24 cellular contexts compared by ENCODE assay signal in genomic region chr2:130345091-130345490, GRCh38. TPM values are rescaled to one million over a fixed set of nuclear protein-coding genes. Genes with fewer than 3 reads are reported as not detected.
DNase-seq lines count a peak whose midpoint lies in the region; ATAC-seq and TF ChIP-seq lines count a peak whose summit lies in the region.
"Had no signal": no experiment of that assay in that cellular context is flagged by ENCODE, and none has a peak within 500 bp of the region (broad histone marks: within the 10 kb centered on the region; RNA-seq: fewer than 3 reads in every experiment).

No MANE protein-coding gene starts in this region.

- no peak for ATAC-seq in DND-41 (ENCODE audit: insufficient read depth, low read depth)
- ATAC-seq in natural killer cell treated with Interleukin-12 subunit alpha and Interleukin-12 subunit beta and Interleukin-15 and Interleukin-18, amount 100 ng/mL, for 72 hours: no peak
- ATAC-seq: foreskin keratinocyte had no signal

- no peaks in the 10 kb centered on the region for H3K27me3 Mint-ChIP-seq in T-helper 2 cell treated with Interferon-gamma antibody and Interleukin-4, amounts not matched to agents 5 μg/mL and 100 μg/mL, for 36 hours (ENCODE audit: low read depth)
- H3K27me3 Mint-ChIP-seq in activated T-helper 1 cell treated with anti-CD3 and anti-CD28 coated beads, Interleukin-12 subunit alpha, Interleukin-12 subunit beta, Interleukin-2, Interleukin-4 antibody, amounts not matched to agents 30 ng/mL and 10 ng/mL and 1 ng/mL, durations not matched to agents 14 hours and 24 hours and 36 hours (ENCODE audit: insufficient read depth): no peaks in the 10 kb centered on the region
- H3K27me3 Mint-ChIP-seq in natural killer cell treated with Interleukin-12 subunit alpha and Interleukin-12 subunit beta and Interleukin-15 and Interleukin-18, amount 100 ng/mL, for 72 hours: no peaks in the 10 kb centered on the region
- H3K27me3 Mint-ChIP-seq: activated naive CD8-positive, alpha-beta T cell treated with anti-CD3 and anti-CD28 coated beads, Interleukin-2, amount 10 ng/mL, durations not matched to agents 7 days and 5 days had no signal

- no peak overlapping the region for H3K27ac ChIP-seq in DND-41 (ENCODE audit: low read length)
- H3K27ac ChIP-seq: foreskin keratinocyte, hepatocyte, thyroid gland had no signal

- H3K27me3 ChIP-seq in DND-41 (ENCODE audit: insufficient read depth, low read length, poor library complexity): no peaks in the 10 kb centered on the region
- H3K27me3 ChIP-seq: foreskin keratinocyte, hepatocyte, thyroid gland had no signal

- H3K4me3 ChIP-seq in DND-41 (ENCODE audit: low read depth in 1 of 2, low read length in 2 of 2): no peak overlapping the region
- H3K4me3 ChIP-seq: hepatocyte, thyroid gland had no signal

- H4K20me1 ChIP-seq in DND-41 (ENCODE audit: insufficient read depth, low read length): peaks cover 25% of the 10 kb centered on the region

- no peak for DNase-seq in T-helper 2 cell treated with Interferon-gamma antibody and Interleukin-4, amounts not matched to agents 5 μg/mL and 100 μg/mL, for 36 hours (ENCODE audit: low spot score)
- no peak for DNase-seq in T-helper 2 cell
- DNase-seq in DND-41: no peak
- DNase-seq in activated T-helper 1 cell treated with anti-CD3 and anti-CD28 coated beads, Interleukin-12 subunit alpha, Interleukin-12 subunit beta, Interleukin-2, Interleukin-4 antibody, amounts not matched to agents 30 ng/mL and 10 ng/mL and 1 ng/mL, durations not matched to agents 14 hours and 24 hours and 36 hours (ENCODE audit: low spot score): no peak
- DNase-seq in natural killer cell treated with Interleukin-12 subunit alpha and Interleukin-12 subunit beta and Interleukin-15 and Interleukin-18, amount 100 ng/mL, for 72 hours (ENCODE audit: low spot score): no peak
- DNase-seq in SIG-M5 (lab: John Stamatoyannopoulos, UW): no peak
- no peak for DNase-seq in HuH-7.5 (ENCODE audit: low spot score)
- no peak for DNase-seq in amniotic stem cell (lab: John Stamatoyannopoulos, UW)
- DNase-seq: 8988T; activated CD8-positive, alpha-beta memory T cell treated with anti-CD3 and anti-CD28 coated beads, Interleukin-2, amount 50 U/mL, for 48 hours; activated naive CD8-positive, alpha-beta T cell treated with anti-CD3 and anti-CD28 coated beads, Interleukin-2, amount 10 ng/mL, durations not matched to agents 7 days and 5 days; AML-193; Caco-2; effector CD4-positive, alpha-beta T cell; foreskin keratinocyte; NCI-H1694; NCI-H2171; nucleus accumbens; RPMI8226; SK-N-SH; small intestine; stimulated activated naive CD4-positive, alpha-beta T cell; thyroid gland had no signal

- H2AFZ ChIP-seq in DND-41 (ENCODE audit: low read depth, low read length): no peak overlapping the region
- H2AFZ ChIP-seq: hepatocyte had no signal

- no peaks in the 10 kb centered on the region for H3K9me3 Mint-ChIP-seq in T-helper 2 cell treated with Interferon-gamma antibody and Interleukin-4, amounts not matched to agents 5 μg/mL and 100 μg/mL, for 36 hours
- no peaks in the 10 kb centered on the region for H3K9me3 Mint-ChIP-seq in activated T-helper 1 cell treated with anti-CD3 and anti-CD28 coated beads, Interleukin-12 subunit alpha, Interleukin-12 subunit beta, Interleukin-2, Interleukin-4 antibody, amounts not matched to agents 30 ng/mL and 10 ng/mL and 1 ng/mL, durations not matched to agents 14 hours and 24 hours and 36 hours
- no peaks in the 10 kb centered on the region for H3K9me3 Mint-ChIP-seq in natural killer cell treated with Interleukin-12 subunit alpha and Interleukin-12 subunit beta and Interleukin-15 and Interleukin-18, amount 100 ng/mL, for 72 hours
- H3K9me3 Mint-ChIP-seq: activated naive CD8-positive, alpha-beta T cell treated with anti-CD3 and anti-CD28 coated beads, Interleukin-2, amount 10 ng/mL, durations not matched to agents 7 days and 5 days had no signal

- H3K79me2 ChIP-seq in DND-41 (ENCODE audit: insufficient read depth, low read length): peaks cover 36% of the 10 kb centered on the region

- peaks cover 55% of the 10 kb centered on the region for H3K36me3 ChIP-seq in DND-41 (ENCODE audit: insufficient read depth, low read length)

- TF ChIP-seq CTCF in DND-41 (IDR thresholded peaks at IDR 0.05; ENCODE audit: borderline replicate concordance, extremely low read depth, low read length, poor library complexity, severe bottlenecking): no peak

- H3K36me3 Mint-ChIP-seq in T-helper 2 cell treated with Interferon-gamma antibody and Interleukin-4, amounts not matched to agents 5 μg/mL and 100 μg/mL, for 36 hours (ENCODE audit: low read depth): peaks cover 60% of the 10 kb centered on the region
- peaks cover 44% of the 10 kb centered on the region for H3K36me3 Mint-ChIP-seq in activated T-helper 1 cell treated with anti-CD3 and anti-CD28 coated beads, Interleukin-12 subunit alpha, Interleukin-12 subunit beta, Interleukin-2, Interleukin-4 antibody, amounts not matched to agents 30 ng/mL and 10 ng/mL and 1 ng/mL, durations not matched to agents 14 hours and 24 hours and 36 hours (ENCODE audit: low read depth)
- H3K36me3 Mint-ChIP-seq in natural killer cell treated with Interleukin-12 subunit alpha and Interleukin-12 subunit beta and Interleukin-15 and Interleukin-18, amount 100 ng/mL, for 72 hours: peaks cover 18% of the 10 kb centered on the region

- H3K4me1 ChIP-seq in DND-41 (ENCODE audit: insufficient read depth, low read length): peaks cover 35% of the 10 kb centered on the region
- H3K4me1 ChIP-seq: foreskin keratinocyte had no signal

- peaks cover 16% of the 10 kb centered on the region for H3K4me1 Mint-ChIP-seq in T-helper 2 cell treated with Interferon-gamma antibody and Interleukin-4, amounts not matched to agents 5 μg/mL and 100 μg/mL, for 36 hours (ENCODE audit: low read depth)
- H3K4me1 Mint-ChIP-seq in activated T-helper 1 cell treated with anti-CD3 and anti-CD28 coated beads, Interleukin-12 subunit alpha, Interleukin-12 subunit beta, Interleukin-2, Interleukin-4 antibody, amounts not matched to agents 30 ng/mL and 10 ng/mL and 1 ng/mL, durations not matched to agents 14 hours and 24 hours and 36 hours (ENCODE audit: low read depth): peaks cover 19% of the 10 kb centered on the region
- H3K4me1 Mint-ChIP-seq in natural killer cell treated with Interleukin-12 subunit alpha and Interleukin-12 subunit beta and Interleukin-15 and Interleukin-18, amount 100 ng/mL, for 72 hours (ENCODE audit: low read depth in 2 of 2): peaks cover 20 to 28% of the 10 kb centered on the region in 2 donors

- H3K9ac ChIP-seq in DND-41 (ENCODE audit: low read depth, low read length): no peak overlapping the region
- H3K9ac ChIP-seq: SK-N-SH had no signal

- intact Hi-C loops in activated T-helper 1 cell treated with anti-CD3 and anti-CD28 coated beads, Interleukin-12 subunit alpha, Interleukin-12 subunit beta, Interleukin-2, Interleukin-4 antibody, amounts not matched to agents 30 ng/mL and 10 ng/mL and 1 ng/mL, durations not matched to agents 14 hours and 24 hours and 36 hours (cut with micrococcal nuclease): loop anchor here (10.0 kb wide), 1 partner anchor 1340 kb away; no protein-coding TSS in a partner anchor

- H3K4me2 ChIP-seq in DND-41 (ENCODE audit: insufficient read depth, low read length): peak overlapping the region; percentile 17; the same call in 1 of the 2 replicates
- H3K4me2 ChIP-seq: hepatocyte, SK-N-SH had no signal

- H3K4me3 Mint-ChIP-seq in T-helper 2 cell treated with Interferon-gamma antibody and Interleukin-4, amounts not matched to agents 5 μg/mL and 100 μg/mL, for 36 hours: peak overlapping the region; percentile 100
- H3K4me3 Mint-ChIP-seq in activated T-helper 1 cell treated with anti-CD3 and anti-CD28 coated beads, Interleukin-12 subunit alpha, Interleukin-12 subunit beta, Interleukin-2, Interleukin-4 antibody, amounts not matched to agents 30 ng/mL and 10 ng/mL and 1 ng/mL, durations not matched to agents 14 hours and 24 hours and 36 hours: peak overlapping the region; percentile 100
- H3K4me3 Mint-ChIP-seq in natural killer cell treated with Interleukin-12 subunit alpha and Interleukin-12 subunit beta and Interleukin-15 and Interleukin-18, amount 100 ng/mL, for 72 hours: peak overlapping the region; percentile 48

- H3K27ac Mint-ChIP-seq in T-helper 2 cell treated with Interferon-gamma antibody and Interleukin-4, amounts not matched to agents 5 μg/mL and 100 μg/mL, for 36 hours: no peak overlapping the region
- no peak overlapping the region for H3K27ac Mint-ChIP-seq in activated T-helper 1 cell treated with anti-CD3 and anti-CD28 coated beads, Interleukin-12 subunit alpha, Interleukin-12 subunit beta, Interleukin-2, Interleukin-4 antibody, amounts not matched to agents 30 ng/mL and 10 ng/mL and 1 ng/mL, durations not matched to agents 14 hours and 24 hours and 36 hours
- H3K27ac Mint-ChIP-seq in natural killer cell treated with Interleukin-12 subunit alpha and Interleukin-12 subunit beta and Interleukin-15 and Interleukin-18, amount 100 ng/mL, for 72 hours: no peak overlapping the region
- H3K27ac Mint-ChIP-seq: activated naive CD8-positive, alpha-beta T cell treated with anti-CD3 and anti-CD28 coated beads, Interleukin-2, amount 10 ng/mL, durations not matched to agents 7 days and 5 days had no signal

- no peaks in the 10 kb centered on the region for H3K9me3 ChIP-seq in DND-41 (ENCODE audit: insufficient read depth, low read length, severe bottlenecking)
- H3K9me3 ChIP-seq: Caco-2, SK-N-SH, thyroid gland had no signal

RNA-seq across cellular contexts. Expression of gene IMP4, which starts 2.4 kb away (rescaled TPM):
- total RNA-seq in activated T-helper 1 cell treated with anti-CD3 and anti-CD28 coated beads, Interleukin-12 subunit alpha, Interleukin-12 subunit beta, Interleukin-2, Interleukin-4 antibody, amounts not matched to agents 30 ng/mL and 10 ng/mL and 1 ng/mL, durations not matched to agents 14 hours and 24 hours and 36 hours: 169 and 184 TPM in 2 replicates
- total RNA-seq in natural killer cell treated with Interleukin-12 subunit alpha and Interleukin-12 subunit beta and Interleukin-15 and Interleukin-18, amount 100 ng/mL, for 72 hours: 100 to 1,000 TPM in 1 of 2 donors, 10 to 100 TPM in 1; 94.1 to 198 TPM

RNA-seq across cellular contexts. Expression of gene PTPN18, which starts 10.8 kb away (rescaled TPM):
- 66.9 and 68.9 TPM in 2 replicates for total RNA-seq in activated T-helper 1 cell treated with anti-CD3 and anti-CD28 coated beads, Interleukin-12 subunit alpha, Interleukin-12 subunit beta, Interleukin-2, Interleukin-4 antibody, amounts not matched to agents 30 ng/mL and 10 ng/mL and 1 ng/mL, durations not matched to agents 14 hours and 24 hours and 36 hours
- 100 to 1,000 TPM in 1 of 2 donors, 10 to 100 TPM in 1; 97.9 to 101 TPM for total RNA-seq in natural killer cell treated with Interleukin-12 subunit alpha and Interleukin-12 subunit beta and Interleukin-15 and Interleukin-18, amount 100 ng/mL, for 72 hours

Comparison
In these comparisons a context has a peak if more than half of its experiments do, and no peak if none do; other contexts are left out.
1. H3K4me3 Mint-ChIP-seq: peak in every context shown above with its lines; median percentile 100 in T-helper 2 cell treated with Interferon-gamma antibody and Interleukin-4, amounts not matched to agents 5 μg/mL and 100 μg/mL, for 36 hours; 100 in activated T-helper 1 cell treated with anti-CD3 and anti-CD28 coated beads, Interleukin-12 subunit alpha, Interleukin-12 subunit beta, Interleukin-2, Interleukin-4 antibody, amounts not matched to agents 30 ng/mL and 10 ng/mL and 1 ng/mL, durations not matched to agents 14 hours and 24 hours and 36 hours; 48 in natural killer cell treated with Interleukin-12 subunit alpha and Interleukin-12 subunit beta and Interleukin-15 and Interleukin-18, amount 100 ng/mL, for 72 hours.